22 cellular contexts compared by ENCODE assay signal in genomic region chr5:77419644-77420582, GRCh38.
DNase-seq lines count a peak whose midpoint lies in the region; ATAC-seq and TF ChIP-seq lines count a peak whose summit lies in the region.
"Had no signal": no experiment of that assay in that cellular context is flagged by ENCODE, and none has a peak within 500 bp of the region (broad histone marks: within the 10 kb centered on the region; RNA-seq: fewer than 3 reads in every experiment).

No MANE protein-coding gene starts in this region.

- ATAC-seq in left lobe of liver (peak; percentile 58), thoracic aorta (ENCODE audit: insufficient number of reproducible peaks, low FRiP score, low read depth) (no peak), GM18867 (IDR thresholded peaks at IDR 0.05; ENCODE audit: unreplicated experiment) (no peak)
- no peak for ATAC-seq in effector memory CD8-positive, alpha-beta T cell (replicated peaks)
- ATAC-seq: GM23338 had no signal

- H3K27ac Mint-ChIP-seq in chondrocyte (ENCODE audit: unreplicated experiment), result peak overlapping the region; percentile 92
- H3K27ac Mint-ChIP-seq in effector memory CD8-positive, alpha-beta T cell, result no peak overlapping the region
- H3K27ac Mint-ChIP-seq: CD4-positive, alpha-beta memory T cell; GM23338; H9 had no signal

- H3K4me1 ChIP-seq in OCI-LY3 (ENCODE audit: low read length) (peaks cover 14% of the 10 kb centered on the region), thoracic aorta (ENCODE audit: control insufficient read depth in 1 of 2, low read depth in 2 of 2) (peaks cover 15 to 63% of the 10 kb centered on the region in 2 donors)
- H3K4me1 ChIP-seq: Peyer's patch had no signal

- H3K36me3 ChIP-seq in OCI-LY3 (replicated peaks; ENCODE audit: low read depth, low read length), result peaks cover 5% of the 10 kb centered on the region
- no peaks in the 10 kb centered on the region for H3K36me3 ChIP-seq in thoracic aorta
- H3K36me3 ChIP-seq: Peyer's patch had no signal

- H3K9ac ChIP-seq in OCI-LY3 (ENCODE audit: low read length), result no peak overlapping the region

- peaks cover 8% of the 10 kb centered on the region for H3K36me3 Mint-ChIP-seq in chondrocyte (ENCODE audit: low read depth)
- H3K36me3 Mint-ChIP-seq in effector memory CD8-positive, alpha-beta T cell (ENCODE audit: insufficient read depth), result no peaks in the 10 kb centered on the region

- TF ChIP-seq CTCF in OCI-LY3 (IDR thresholded peaks at IDR 0.05; ENCODE audit: low read depth, low read length) (no peak), chondrocyte (IDR thresholded peaks at IDR 0.05) (no peak), thoracic aorta (IDR thresholded peaks at IDR 0.05) (no peak)

- no peak overlapping the region for H3K4me3 ChIP-seq in OCI-LY3 (ENCODE audit: low read length)
- H3K4me3 ChIP-seq in thoracic aorta, result no peak overlapping the region
- H3K4me3 ChIP-seq: GM23338, Peyer's patch had no signal

- peaks cover 4% of the 10 kb centered on the region for H3K9me3 Mint-ChIP-seq in chondrocyte (ENCODE audit: low read depth)
- no peaks in the 10 kb centered on the region for H3K9me3 Mint-ChIP-seq in effector memory CD8-positive, alpha-beta T cell
- H3K9me3 Mint-ChIP-seq: GM23338, H9 had no signal

- no peaks in the 10 kb centered on the region for H3K27me3 ChIP-seq in OCI-LY3 (ENCODE audit: low read depth, low read length)
- no peaks in the 10 kb centered on the region for H3K27me3 ChIP-seq in thoracic aorta (replicated peaks; ENCODE audit: insufficient read depth)
- H3K27me3 ChIP-seq: Peyer's patch had no signal

- H3K27ac ChIP-seq in OCI-LY3 (ENCODE audit: low read length) (no peak overlapping the region), thoracic aorta (peak overlapping the region; percentile 93 to 94)
- H3K27ac ChIP-seq: Peyer's patch had no signal

- no peaks in the 10 kb centered on the region for H3K27me3 Mint-ChIP-seq in chondrocyte (ENCODE audit: low read depth)
- H3K27me3 Mint-ChIP-seq in effector memory CD8-positive, alpha-beta T cell, result peaks cover 22 to 32% of the 10 kb centered on the region in 2 donors

- H2AFZ ChIP-seq in OCI-LY3 (ENCODE audit: low read depth, low read length), result no peak overlapping the region
- H2AFZ ChIP-seq: GM23338 had no signal

- H4K20me1 ChIP-seq in OCI-LY3 (ENCODE audit: insufficient read depth, low read length), result no peaks in the 10 kb centered on the region

- no peak overlapping the region for H3K4me3 Mint-ChIP-seq in chondrocyte (ENCODE audit: unreplicated experiment)
- no peak overlapping the region for H3K4me3 Mint-ChIP-seq in effector memory CD8-positive, alpha-beta T cell
- H3K4me3 Mint-ChIP-seq: CD4-positive, alpha-beta memory T cell; GM23338; H9 had no signal

- peaks cover 40% of the 10 kb centered on the region for H3K4me1 Mint-ChIP-seq in chondrocyte (ENCODE audit: low read depth)
- no peaks in the 10 kb centered on the region for H3K4me1 Mint-ChIP-seq in effector memory CD8-positive, alpha-beta T cell (ENCODE audit: low read depth in 2 of 2)
- H3K4me1 Mint-ChIP-seq: CD4-positive, alpha-beta memory T cell; H9 had no signal

- H3K9me3 ChIP-seq in OCI-LY3 (ENCODE audit: insufficient read depth, low read length) (no peaks in the 10 kb centered on the region), thoracic aorta (no peaks in the 10 kb centered on the region)
- H3K9me3 ChIP-seq: Peyer's patch had no signal

- H3K4me2 ChIP-seq in OCI-LY3 (ENCODE audit: low read length), result peak overlapping the region; percentile 20; the same call in 1 of the 2 replicates
- H3K4me2 ChIP-seq: GM23338 had no signal

- no peaks in the 10 kb centered on the region for H3K79me2 ChIP-seq in OCI-LY3 (ENCODE audit: low read length)

- DNase-seq in chondrocyte (ENCODE audit: low spot score), result no peak
- DNase-seq in left lobe of liver (ENCODE audit: low spot score), result no peak
- DNase-seq in thoracic aorta (ENCODE audit: low spot score), result no peak
- no peak for DNase-seq in activated naive CD4-positive, alpha-beta T cell treated with Interleukin-2 at 50 U/mL for 16 hours
- DNase-seq in effector memory CD8-positive, alpha-beta T cell, result no peak
- DNase-seq: C1 segment of cervical spinal cord; CD4-positive, alpha-beta memory T cell; DND-41; H9; Karpas-422; NCI-H1092 treated with DMSO at 0.1 percent for 48 hours; NCI-H1436; NCI-H187; NCI-H446; NCI-H524 treated with DMSO at 0.1 percent for 48 hours; NCI-H774; OCI-M1; Peyer's patch; SHP77 treated with DMSO at 0.1 percent for 48 hours had no signal
